ENCODE assay signal across 9 cellular contexts in genomic region chr4:6749340-6750171, GRCh38. TPM values are rescaled to one million over a fixed set of nuclear protein-coding genes. Genes with fewer than 3 reads are reported as not detected.
DNase-seq lines count a peak whose midpoint lies in the region; FAIRE-seq and TF ChIP-seq lines count a peak whose summit lies in the region.
"Had no signal": no experiment of that assay in that cellular context is flagged by ENCODE, and none has a peak within 500 bp of the region (broad histone marks: within the 10 kb centered on the region; RNA-seq: fewer than 3 reads in every experiment).

No MANE protein-coding gene starts in this region.

- no peaks in the 10 kb centered on the region for H3K9me1 ChIP-seq in keratinocyte (ENCODE audit: control insufficient read depth, extremely low read depth, insufficient read depth, low read length)

- dilution Hi-C loops in keratinocyte (cut with MboI; ENCODE audit: extremely low pct_ligation_motif_present, low sequenced_read_pairs), result no loop called here

- no peak overlapping the region for H3K4me3 ChIP-seq in astrocyte (ENCODE audit: insufficient read depth, low read depth, low read length)
- peak overlapping the region in 1 of 3 experiments; percentile 12 for H3K4me3 ChIP-seq in keratinocyte (ENCODE audit: control insufficient read depth in 2 of 3, extremely low read depth in 1 of 3, insufficient read depth in 2 of 3, low read depth in 1 of 3, low read length in 3 of 3)
- H3K4me3 ChIP-seq in effector memory CD4-positive, alpha-beta T cell (ENCODE audit: insufficient read depth, low read depth, low read length, poor library complexity, severe bottlenecking), result no peak overlapping the region
- H3K4me3 ChIP-seq: GM12878 had no signal

- H3K27ac Mint-ChIP-seq in astrocyte (ENCODE audit: unreplicated experiment), result no peak overlapping the region

- peak overlapping the region; percentile 4 for H3K9ac ChIP-seq in astrocyte (ENCODE audit: low read length)
- no peak overlapping the region for H3K9ac ChIP-seq in keratinocyte (ENCODE audit: control insufficient read depth, extremely low read depth, insufficient read depth, low read length)

- H3K4me1 ChIP-seq in astrocyte (ENCODE audit: insufficient read depth, low read length) (peaks cover 14% of the 10 kb centered on the region), keratinocyte (ENCODE audit: control insufficient read depth, extremely low read depth, insufficient read depth, low read length) (peaks cover 16% of the 10 kb centered on the region)
- H3K4me1 ChIP-seq in effector memory CD4-positive, alpha-beta T cell (ENCODE audit: control insufficient read depth, insufficient read depth, low read length, poor library complexity, severe bottlenecking), result no peaks in the 10 kb centered on the region

- peak overlapping the region; percentile 23 for H3K4me2 ChIP-seq in astrocyte (ENCODE audit: low read length)
- peak overlapping the region; percentile 58 for H3K4me2 ChIP-seq in keratinocyte (ENCODE audit: control insufficient read depth, extremely low read depth, insufficient read depth, low read depth, low read length)

- TF ChIP-seq CTCF in astrocyte (IDR thresholded peaks at IDR 0.05; ENCODE audit: insufficient read depth, low read depth, low read length) (no peak), keratinocyte (optimal IDR thresholded peaks at IDR 0.05 in 1 of 3, IDR thresholded peaks at IDR 0.05 in 1 of 3, conservative IDR thresholded peaks at IDR 0.05 in 1 of 3; ENCODE audit: extremely low read depth in 1 of 3, insufficient read depth in 2 of 3, low read length in 3 of 3) (no peak)

- no peak overlapping the region for H3K4me3 Mint-ChIP-seq in astrocyte (ENCODE audit: unreplicated experiment)

- H2AFZ ChIP-seq in astrocyte (ENCODE audit: low read depth, low read length), result peak overlapping the region; percentile 65
- H2AFZ ChIP-seq in keratinocyte (ENCODE audit: control insufficient read depth, low read length), result peak overlapping the region; percentile 76

- peak; percentile 73 for DNase-seq in HPDE6-E6E7 (ENCODE audit: extremely low spot score)
- DNase-seq in astrocyte (ENCODE audit: low read depth), result peak; percentile 33
- DNase-seq in keratinocyte (ENCODE audit: low read depth, low spot score), result no peak
- DNase-seq in stromal cell of bone marrow (ENCODE audit: low read depth), result peak; percentile 22
- DNase-seq in activated naive CD4-positive, alpha-beta T cell (lab: John Stamatoyannopoulos, UW), result no peak
- no peak for DNase-seq in effector memory CD4-positive, alpha-beta T cell
- no peak for DNase-seq in T-helper 9 cell
- no peak for DNase-seq in COR-L47 (lab: John Stamatoyannopoulos, UW)

- H3K36me3 Mint-ChIP-seq in astrocyte (ENCODE audit: low read depth, unreplicated experiment), result no peaks in the 10 kb centered on the region

- H4K20me1 ChIP-seq in astrocyte (ENCODE audit: insufficient read depth, low read length), result no peaks in the 10 kb centered on the region
- no peaks in the 10 kb centered on the region for H4K20me1 ChIP-seq in keratinocyte (ENCODE audit: control insufficient read depth, extremely low read depth, insufficient read depth, low read length)

- H3K4me1 Mint-ChIP-seq in astrocyte (ENCODE audit: low read depth, unreplicated experiment), result no peaks in the 10 kb centered on the region

- H3K27me3 ChIP-seq in astrocyte (ENCODE audit: insufficient read depth, low read length) (no peaks in the 10 kb centered on the region), keratinocyte (ENCODE audit: control insufficient read depth, extremely low read depth, insufficient read depth, low read length) (peaks cover 7% of the 10 kb centered on the region)
- no peaks in the 10 kb centered on the region for H3K27me3 ChIP-seq in effector memory CD4-positive, alpha-beta T cell (replicated peaks; ENCODE audit: control insufficient read depth, insufficient read depth, low read length, poor library complexity, severe bottlenecking)

- FAIRE-seq in astrocyte (lab: Jason Lieb, UNC) (no peak), keratinocyte (lab: Jason Lieb, UNC) (peak; percentile 36)
- FAIRE-seq: GM12878 had no signal

- no peaks in the 10 kb centered on the region for H3K9me3 Mint-ChIP-seq in astrocyte (ENCODE audit: unreplicated experiment)

- H3K36me3 ChIP-seq in astrocyte (ENCODE audit: insufficient read depth, low read length) (no peaks in the 10 kb centered on the region), keratinocyte (ENCODE audit: control insufficient read depth in 2 of 2, extremely low read depth in 1 of 2, insufficient read depth in 2 of 2, low read length in 2 of 2) (no peaks in the 10 kb centered on the region)
- no peaks in the 10 kb centered on the region for H3K36me3 ChIP-seq in effector memory CD4-positive, alpha-beta T cell (ENCODE audit: control insufficient read depth, insufficient read depth, low read length)

- no peaks in the 10 kb centered on the region for H3K9me3 ChIP-seq in astrocyte (ENCODE audit: insufficient read depth, low read depth, low read length)
- no peaks in the 10 kb centered on the region for H3K9me3 ChIP-seq in keratinocyte (ENCODE audit: control insufficient read depth, low read depth, low read length)
- H3K9me3 ChIP-seq in effector memory CD4-positive, alpha-beta T cell (ENCODE audit: control insufficient read depth, low read length), result no peaks in the 10 kb centered on the region

- H3K79me2 ChIP-seq in astrocyte (ENCODE audit: insufficient read depth, low read length), result no peaks in the 10 kb centered on the region
- no peaks in the 10 kb centered on the region for H3K79me2 ChIP-seq in keratinocyte (ENCODE audit: control insufficient read depth, insufficient read depth, low read length)

- H3K27me3 Mint-ChIP-seq in astrocyte (ENCODE audit: low read depth, unreplicated experiment), result no peaks in the 10 kb centered on the region

- H3K27ac ChIP-seq in astrocyte (ENCODE audit: low read depth, low read length) (no peak overlapping the region), keratinocyte (ENCODE audit: control insufficient read depth, insufficient read depth, low read length) (no peak overlapping the region)
- no peak overlapping the region for H3K27ac ChIP-seq in effector memory CD4-positive, alpha-beta T cell (ENCODE audit: insufficient read depth, low read length, poor library complexity, severe bottlenecking)

RNA-seq across cellular contexts. Expression of gene KIAA0232, which starts 33.0 kb away (rescaled TPM):
- 25.0 and 27.6 TPM in 2 replicates for total RNA-seq in astrocyte
- 8.5 to 10.0 TPM (median 9.1 TPM) in 3 replicates for polyA plus RNA-seq in keratinocyte
- 9.8 TPM for polyA plus RNA-seq in keratinocyte (2011; ENCODE audit: low read depth)
- polyA plus RNA-seq in keratinocyte (2011; cell fraction: cytosol; rRNA removed), result 5.6 and 9.4 TPM in 2 replicates
- 12.6 and 15.6 TPM in 2 replicates for polyA plus RNA-seq in keratinocyte (2011; cell fraction: nucleus; rRNA removed)
- polyA plus RNA-seq in keratinocyte (2012; ENCODE audit: low replicate concordance), result 7.6 and 7.8 TPM in 2 replicates
- 9.2 to 15.4 TPM (median 13.9 TPM) in 3 replicates for polyA minus RNA-seq in keratinocyte
- 9.2 TPM for polyA minus RNA-seq in keratinocyte (2011; cell fraction: cytosol; rRNA and poly(A)+ RNA removed)
- 13.4 and 27.8 TPM in 2 replicates for polyA minus RNA-seq in keratinocyte (2011; cell fraction: nucleus; rRNA and poly(A)+ RNA removed)

RNA-seq across cellular contexts. Expression of gene BLOC1S4, which starts 33.6 kb away (rescaled TPM):
- 20.9 and 21.2 TPM in 2 replicates for total RNA-seq in astrocyte
- polyA plus RNA-seq in keratinocyte, result 11.2 to 13.6 TPM (median 11.7 TPM) in 3 replicates
- polyA plus RNA-seq in keratinocyte (2011; ENCODE audit: low read depth), result 4.5 TPM
- 10.5 and 12.0 TPM in 2 replicates for polyA plus RNA-seq in keratinocyte (2011; cell fraction: cytosol; rRNA removed)
- polyA plus RNA-seq in keratinocyte (2011; cell fraction: nucleus; rRNA removed), result 11.2 and 12.2 TPM in 2 replicates
- polyA plus RNA-seq in keratinocyte (2012; ENCODE audit: low replicate concordance), result 7.1 and 12.2 TPM in 2 replicates
- polyA minus RNA-seq in keratinocyte, result 2.7 to 3.8 TPM (median 3.1 TPM) in 3 replicates
- 17.8 TPM for polyA minus RNA-seq in keratinocyte (2011; cell fraction: cytosol; rRNA and poly(A)+ RNA removed)
- polyA minus RNA-seq in keratinocyte (2011; cell fraction: nucleus; rRNA and poly(A)+ RNA removed), result 3.9 and 4.3 TPM in 2 replicates

RNA-seq across cellular contexts. Expression of gene MRFAP1L1, which starts 39.9 kb away (rescaled TPM):
- 33.2 and 36.8 TPM in 2 replicates for total RNA-seq in astrocyte
- 47.6 to 77.9 TPM (median 50.7 TPM) in 3 replicates for polyA plus RNA-seq in keratinocyte
- 45.2 TPM for polyA plus RNA-seq in keratinocyte (2011; ENCODE audit: low read depth)
- polyA plus RNA-seq in keratinocyte (2011; cell fraction: cytosol; rRNA removed), result 53.6 and 54.4 TPM in 2 replicates
- 46.9 and 79.1 TPM in 2 replicates for polyA plus RNA-seq in keratinocyte (2011; cell fraction: nucleus; rRNA removed)
- 42.9 and 49.5 TPM in 2 replicates for polyA plus RNA-seq in keratinocyte (2012; ENCODE audit: low replicate concordance)
- 8.9 to 15.7 TPM (median 9.1 TPM) in 3 replicates for polyA minus RNA-seq in keratinocyte
- 18.4 TPM for polyA minus RNA-seq in keratinocyte (2011; cell fraction: cytosol; rRNA and poly(A)+ RNA removed)
- polyA minus RNA-seq in keratinocyte (2011; cell fraction: nucleus; rRNA and poly(A)+ RNA removed), result 9.8 and 14.8 TPM in 2 replicates

RNA-seq across cellular contexts. Expression of gene S100P, which starts 55.9 kb away (rescaled TPM):
- total RNA-seq in astrocyte, result not detected in 2 replicates
- polyA plus RNA-seq in keratinocyte, result 0.68 to 2.3 TPM (median 1.7 TPM) in 3 replicates
- 42.7 TPM for polyA plus RNA-seq in keratinocyte (2011; ENCODE audit: low read depth)
- polyA plus RNA-seq in keratinocyte (2011; cell fraction: cytosol; rRNA removed), result 0.94 and 5.6 TPM in 2 replicates
- 0.95 and 3.4 TPM in 2 replicates for polyA plus RNA-seq in keratinocyte (2011; cell fraction: nucleus; rRNA removed)
- 2.4 and 565 TPM in 2 replicates for polyA plus RNA-seq in keratinocyte (2012; ENCODE audit: low replicate concordance)
- polyA minus RNA-seq in keratinocyte, result 0.26 to 3.4 TPM (median 0.49 TPM) in 3 replicates
- polyA minus RNA-seq in keratinocyte (2011; cell fraction: cytosol; rRNA and poly(A)+ RNA removed), result 29.9 TPM
- 9.8 and 12.6 TPM in 2 replicates for polyA minus RNA-seq in keratinocyte (2011; cell fraction: nucleus; rRNA and poly(A)+ RNA removed)
- polyA plus RNA-seq: GM12878 had no signal

Comparison
In these comparisons a context has a peak if more than half of its experiments do, and no peak if none do; other contexts are left out.
1. DNase-seq: peak in HPDE6-E6E7 (single experiment), astrocyte (single experiment) and stromal cell of bone marrow (single experiment); none in keratinocyte (single experiment), activated naive CD4-positive, alpha-beta T cell (0 of 4), effector memory CD4-positive, alpha-beta T cell (0 of 3), T-helper 9 cell (single experiment) and COR-L47 (single experiment).